ENCODE assay signal across 1 cellular context in genomic region chr11:66933508-66933907, GRCh38.
TF ChIP-seq lines count a peak whose summit lies in the region.

No MANE protein-coding gene starts in this region.

TF ChIP-seq in HepG2, 621 proteins besides CTCF, POLR2A, EP300 and RAD21:
- TF ChIP-seq E2F1 (CRISPR knock-in tag; IDR thresholded peaks at IDR 0.05) (no peak), FOXP4 (CRISPR knock-in tag; IDR thresholded peaks at IDR 0.05) (no peak)
TF ChIP-seq in HepG2: peak in this region for 0.
